1 cellular context compared by ENCODE assay signal in genomic region chr15:59252137-59252536, GRCh38.
A peak's percentile ranks its signal among the peaks of the same experiment; 100 is the strongest.
TF ChIP-seq lines count a peak whose summit lies in the region.

No MANE protein-coding gene starts in this region.

TF ChIP-seq in GM12878, 131 proteins besides CTCF, POLR2A, EP300 and RAD21 (continued from another document):
- TF ChIP-seq CBX3 (IDR thresholded peaks at IDR 0.05; ENCODE audit: borderline replicate concordance, low read depth) = no peak
- TF ChIP-seq TBL1XR1 (IDR thresholded peaks at IDR 0.05; ENCODE audit: low read depth, low read length) = no peak
- TF ChIP-seq ZNF687 (IDR thresholded peaks at IDR 0.05) = 0 out of 2 replicates have a peak, but pooled peaks have one; percentile 28
- TF ChIP-seq ASH2L (IDR thresholded peaks at IDR 0.05; ENCODE audit: borderline replicate concordance, low read depth) = no peak
- TF ChIP-seq MTA2 (IDR thresholded peaks at IDR 0.05; ENCODE audit: low read depth) = no peak
- TF ChIP-seq, protein P1, sequence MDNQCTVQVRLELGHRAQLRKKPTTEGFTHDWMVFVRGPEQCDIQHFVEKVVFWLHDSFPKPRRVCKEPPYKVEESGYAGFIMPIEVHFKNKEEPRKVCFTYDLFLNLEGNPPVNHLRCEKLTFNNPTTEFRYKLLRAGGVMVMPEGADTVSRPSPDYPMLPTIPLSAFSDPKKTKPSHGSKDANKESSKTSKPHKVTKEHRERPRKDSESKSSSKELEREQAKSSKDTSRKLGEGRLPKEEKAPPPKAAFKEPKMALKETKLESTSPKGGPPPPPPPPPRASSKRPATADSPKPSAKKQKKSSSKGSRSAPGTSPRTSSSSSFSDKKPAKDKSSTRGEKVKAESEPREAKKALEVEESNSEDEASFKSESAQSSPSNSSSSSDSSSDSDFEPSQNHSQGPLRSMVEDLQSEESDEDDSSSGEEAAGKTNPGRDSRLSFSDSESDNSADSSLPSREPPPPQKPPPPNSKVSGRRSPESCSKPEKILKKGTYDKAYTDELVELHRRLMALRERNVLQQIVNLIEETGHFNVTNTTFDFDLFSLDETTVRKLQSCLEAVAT (IDR thresholded peaks at IDR 0.05) = no peak
- peak; percentile 27; the same call in 1 of the 2 replicates for TF ChIP-seq IKZF1 (conservative IDR thresholded peaks at IDR 0.05)
